Comparison of ENCODE assay signal across 14 cellular contexts in genomic region chr21:35090403-35090802, GRCh38. TPM values are rescaled to one million over a fixed set of nuclear protein-coding genes. Genes with fewer than 3 reads are reported as not detected.
DNase-seq lines count a peak whose midpoint lies in the region; ATAC-seq lines count a peak whose summit lies in the region.
"Had no signal": no experiment of that assay in that cellular context is flagged by ENCODE, and none has a peak within 500 bp of the region (broad histone marks: within the 10 kb centered on the region; RNA-seq: fewer than 3 reads in every experiment).

No MANE protein-coding gene starts in this region.

- DNase-seq in activated CD4-positive, alpha-beta T cell treated with anti-CD3 and anti-CD28 coated beads for 36 hours, result no peak
- no peak for DNase-seq in activated CD4-positive, alpha-beta T cell treated with anti-CD3 and anti-CD28 coated beads, Interleukin-2, amount 10 ng/mL, durations not matched to agents 7 days and 5 days
- DNase-seq in stimulated activated naive CD8-positive, alpha-beta T cell treated with anti-CD3 and anti-CD28 coated beads, Interleukin-15, Interleukin-2, amounts not matched to agents 100 U/mL and 50 U/mL, for 24 hours, result no peak
- DNase-seq in mucosa of gallbladder (ENCODE audit: low spot score), result no peak
- no peak for DNase-seq in AML-193 (lab: John Stamatoyannopoulos, UW)
- DNase-seq: 8988T; CD4-positive, CD25-positive, alpha-beta regulatory T cell; DMS79 had no signal

- H3K27ac Mint-ChIP-seq in activated CD4-positive, alpha-beta T cell treated with anti-CD3 and anti-CD28 coated beads for 36 hours, result peak overlapping the region; percentile 56
- H3K27ac Mint-ChIP-seq in activated CD4-positive, alpha-beta T cell treated with anti-CD3 and anti-CD28 coated beads, Interleukin-2, amount 10 ng/mL, durations not matched to agents 7 days and 5 days, result no peak overlapping the region
- H3K27ac Mint-ChIP-seq in stimulated activated naive CD8-positive, alpha-beta T cell treated with anti-CD3 and anti-CD28 coated beads, Interleukin-15, Interleukin-2, amounts not matched to agents 100 ng/mL and 50 ng/mL, for 24 hours, result peak overlapping the region; percentile 42
- peak overlapping the region; percentile 48 for H3K27ac Mint-ChIP-seq in activated T-helper 17 cell treated with anti-CD3 and anti-CD28 coated beads, Interleukin-2, amount 50 U/mL, for 72 hours
- H3K27ac Mint-ChIP-seq: CD4-positive, CD25-positive, alpha-beta regulatory T cell had no signal

- peaks cover 9% of the 10 kb centered on the region for H3K9me3 Mint-ChIP-seq in activated CD4-positive, alpha-beta T cell treated with anti-CD3 and anti-CD28 coated beads for 36 hours (ENCODE audit: low read depth)
- H3K9me3 Mint-ChIP-seq in activated CD4-positive, alpha-beta T cell treated with anti-CD3 and anti-CD28 coated beads, Interleukin-2, amount 10 ng/mL, durations not matched to agents 7 days and 5 days, result peaks cover 10% of the 10 kb centered on the region
- peaks cover 15% of the 10 kb centered on the region for H3K9me3 Mint-ChIP-seq in stimulated activated naive CD8-positive, alpha-beta T cell treated with anti-CD3 and anti-CD28 coated beads, Interleukin-15, Interleukin-2, amounts not matched to agents 100 ng/mL and 50 ng/mL, for 24 hours
- H3K9me3 Mint-ChIP-seq in activated T-helper 17 cell treated with anti-CD3 and anti-CD28 coated beads, Interleukin-2, amount 50 U/mL, for 72 hours, result peaks cover 7% of the 10 kb centered on the region

- H3K27me3 Mint-ChIP-seq in activated CD4-positive, alpha-beta T cell treated with anti-CD3 and anti-CD28 coated beads for 36 hours, result peaks cover 5% of the 10 kb centered on the region
- H3K27me3 Mint-ChIP-seq in activated CD4-positive, alpha-beta T cell treated with anti-CD3 and anti-CD28 coated beads, Interleukin-2, amount 10 ng/mL, durations not matched to agents 7 days and 5 days, result no peaks in the 10 kb centered on the region
- H3K27me3 Mint-ChIP-seq in stimulated activated naive CD8-positive, alpha-beta T cell treated with anti-CD3 and anti-CD28 coated beads, Interleukin-15, Interleukin-2, amounts not matched to agents 100 ng/mL and 50 ng/mL, for 24 hours, result no peaks in the 10 kb centered on the region
- H3K27me3 Mint-ChIP-seq in activated T-helper 17 cell treated with anti-CD3 and anti-CD28 coated beads, Interleukin-2, amount 50 U/mL, for 72 hours, result no peaks in the 10 kb centered on the region

- no peak overlapping the region for H3K4me3 Mint-ChIP-seq in activated CD4-positive, alpha-beta T cell treated with anti-CD3 and anti-CD28 coated beads for 36 hours
- no peak overlapping the region for H3K4me3 Mint-ChIP-seq in activated CD4-positive, alpha-beta T cell treated with anti-CD3 and anti-CD28 coated beads, Interleukin-2, amount 10 ng/mL, durations not matched to agents 7 days and 5 days
- H3K4me3 Mint-ChIP-seq in stimulated activated naive CD8-positive, alpha-beta T cell treated with anti-CD3 and anti-CD28 coated beads, Interleukin-15, Interleukin-2, amounts not matched to agents 100 ng/mL and 50 ng/mL, for 24 hours, result no peak overlapping the region
- H3K4me3 Mint-ChIP-seq in activated T-helper 17 cell treated with anti-CD3 and anti-CD28 coated beads, Interleukin-2, amount 50 U/mL, for 72 hours, result no peak overlapping the region
- H3K4me3 Mint-ChIP-seq: CD4-positive, CD25-positive, alpha-beta regulatory T cell had no signal

- peaks cover 67% of the 10 kb centered on the region for H3K4me1 Mint-ChIP-seq in activated CD4-positive, alpha-beta T cell treated with anti-CD3 and anti-CD28 coated beads for 36 hours
- peaks cover 4% of the 10 kb centered on the region for H3K4me1 Mint-ChIP-seq in activated CD4-positive, alpha-beta T cell treated with anti-CD3 and anti-CD28 coated beads, Interleukin-2, amount 10 ng/mL, durations not matched to agents 7 days and 5 days
- H3K4me1 Mint-ChIP-seq in stimulated activated naive CD8-positive, alpha-beta T cell treated with anti-CD3 and anti-CD28 coated beads, Interleukin-15, Interleukin-2, amounts not matched to agents 100 ng/mL and 50 ng/mL, for 24 hours (ENCODE audit: low read depth), result peaks cover 48% of the 10 kb centered on the region
- peaks cover 29% of the 10 kb centered on the region for H3K4me1 Mint-ChIP-seq in activated T-helper 17 cell treated with anti-CD3 and anti-CD28 coated beads, Interleukin-2, amount 50 U/mL, for 72 hours

- ATAC-seq in activated CD4-positive, alpha-beta T cell treated with anti-CD3 and anti-CD28 coated beads for 36 hours, result no peak
- no peak for ATAC-seq in stimulated activated naive CD8-positive, alpha-beta T cell treated with anti-CD3 and anti-CD28 coated beads, Interleukin-15, Interleukin-2, amounts not matched to agents 100 U/mL and 50 U/mL, for 24 hours
- ATAC-seq in activated T-helper 17 cell treated with anti-CD3 and anti-CD28 coated beads, Interleukin-2, amount 50 U/mL, for 72 hours (replicated peaks), result no peak
- ATAC-seq in activated CD4-positive, CD25-positive, alpha-beta regulatory T cell treated with anti-CD3 and anti-CD28 coated beads, Interleukin-2, amount 50 U/mL, for 24 hours, result no peak
- ATAC-seq: GM12878, HCT116 had no signal

- peaks cover 15% of the 10 kb centered on the region for H3K36me3 Mint-ChIP-seq in activated CD4-positive, alpha-beta T cell treated with anti-CD3 and anti-CD28 coated beads for 36 hours (ENCODE audit: low read depth)
- H3K36me3 Mint-ChIP-seq in activated CD4-positive, alpha-beta T cell treated with anti-CD3 and anti-CD28 coated beads, Interleukin-2, amount 10 ng/mL, durations not matched to agents 7 days and 5 days (ENCODE audit: low read depth), result no peaks in the 10 kb centered on the region
- peaks cover 4% of the 10 kb centered on the region for H3K36me3 Mint-ChIP-seq in stimulated activated naive CD8-positive, alpha-beta T cell treated with anti-CD3 and anti-CD28 coated beads, Interleukin-15, Interleukin-2, amounts not matched to agents 100 ng/mL and 50 ng/mL, for 24 hours (ENCODE audit: low read depth)
- no peaks in the 10 kb centered on the region for H3K36me3 Mint-ChIP-seq in activated T-helper 17 cell treated with anti-CD3 and anti-CD28 coated beads, Interleukin-2, amount 50 U/mL, for 72 hours (ENCODE audit: low read depth)

- POLR2A ChIA-PET in activated CD4-positive, alpha-beta T cell treated with anti-CD3 and anti-CD28 coated beads for 36 hours (lab: Charles Lee), result interaction anchor here (0.5 kb wide), 1 partner anchor 12 kb away, joined by 3 read pairs; no protein-coding TSS in a partner anchor
- POLR2A ChIA-PET in activated CD4-positive, alpha-beta T cell treated with anti-CD3 and anti-CD28 coated beads, Interleukin-2, amount 10 ng/mL, durations not matched to agents 7 days and 5 days (lab: Charles Lee), result no interaction called here

- CTCF ChIA-PET in activated CD4-positive, alpha-beta T cell treated with anti-CD3 and anti-CD28 coated beads for 36 hours (lab: Charles Lee), result no interaction called here
- CTCF ChIA-PET in activated CD4-positive, alpha-beta T cell treated with anti-CD3 and anti-CD28 coated beads, Interleukin-2, amount 10 ng/mL, durations not matched to agents 7 days and 5 days (lab: Charles Lee), result interaction anchor here (1.4 to 1.9 kb wide), 3 partner anchors 9 to 33 kb away, joined by 3 to 4 read pairs (median 3); no protein-coding TSS in a partner anchor

- intact Hi-C loops in activated CD4-positive, alpha-beta T cell treated with anti-CD3 and anti-CD28 coated beads for 36 hours (cut with DNase I, micrococcal nuclease), result no loop called here

RNA-seq across cellular contexts. Expression of gene RUNX1, which starts 41.3 kb away (rescaled TPM):
- 10 to 100 TPM; 49.5 to 58.8 TPM for total RNA-seq in activated CD4-positive, alpha-beta T cell treated with anti-CD3 and anti-CD28 coated beads for 36 hours
- 10 to 100 TPM; 52.0 to 54.0 TPM for total RNA-seq in activated CD4-positive, alpha-beta T cell treated with anti-CD3 and anti-CD28 coated beads, Interleukin-2, amount 10 ng/mL, durations not matched to agents 7 days and 5 days
- 100 to 1,000 TPM; 112 to 136 TPM for total RNA-seq in activated T-helper 17 cell treated with anti-CD3 and anti-CD28 coated beads, Interleukin-2, amount 50 U/mL, for 72 hours
- 35.1 TPM for total RNA-seq in mucosa of gallbladder
- total RNA-seq: G401 had no signal
